In the genomic region with DNA sequence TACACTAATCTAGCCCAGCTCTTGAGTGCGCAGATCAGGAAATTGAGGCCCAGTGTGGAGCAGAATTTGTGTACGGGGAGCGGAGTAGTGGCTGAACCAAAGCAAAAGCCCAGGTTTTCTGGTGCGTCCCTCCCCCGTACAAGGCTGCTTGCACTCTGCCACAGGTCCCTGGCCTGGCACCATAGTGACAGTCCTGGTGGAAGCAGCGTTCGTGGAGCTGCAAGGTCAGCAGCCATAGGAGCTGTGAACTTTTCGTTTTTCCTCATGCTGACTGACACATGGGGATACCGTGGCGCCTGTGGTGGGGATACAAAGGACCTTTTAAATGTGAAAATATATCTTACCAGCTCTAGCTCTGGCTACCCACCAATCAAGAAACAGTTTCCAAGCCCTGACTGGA, we compare ENCODE assay signal across 12 cellular contexts. TPM values are rescaled to one million over a fixed set of nuclear protein-coding genes. Genes with fewer than 3 reads are reported as not detected.
DNase-seq lines count a peak whose midpoint lies in the region; ATAC-seq, FAIRE-seq and TF ChIP-seq lines count a peak whose summit lies in the region.
"Had no signal": no experiment of that assay in that cellular context is flagged by ENCODE, and none has a peak within 500 bp of the region (broad histone marks: within the 10 kb centered on the region; RNA-seq: fewer than 3 reads in every experiment).

No MANE protein-coding gene starts in this region.

- H3K4me1 ChIP-seq in small intestine (ENCODE audit: control insufficient read depth in 2 of 2, insufficient read depth in 1 of 2, low read depth in 1 of 2, low read length in 1 of 2) (peaks cover 0 to 2% of the 10 kb centered on the region in 2 donors), testis (peaks cover 4% of the 10 kb centered on the region), Caco-2 (no peaks in the 10 kb centered on the region)

- DNase-seq in GM06990 (ENCODE audit: extremely low read depth, insufficient read length): peak; percentile 47
- DNase-seq in activated naive CD4-positive, alpha-beta T cell treated with anti-CD3 and anti-CD28 coated beads, Interleukin-2, amount 50 U/mL, for 72 hours (ENCODE audit: low spot score in 2 of 2): peak in 1 of 2 donors; percentile 40
- DNase-seq in small intestine: no peak
- no peak for DNase-seq in omental fat pad (ENCODE audit: low spot score)
- no peak for DNase-seq in HuH-7.5 (ENCODE audit: low spot score)
- no peak for DNase-seq in testis
- DNase-seq in Caco-2: no peak
- DNase-seq: kidney glomerular epithelial cell, WERI-Rb-1 had no signal

- H3K4me3 ChIP-seq in GM06990 (replicated peaks; ENCODE audit: low read depth, low read length) (peak overlapping the region; percentile 59), small intestine (ENCODE audit: low read depth in 1 of 2, low read length in 2 of 2) (peak overlapping the region in 1 of 2 donors; percentile 52), testis (no peak overlapping the region), Caco-2 (ENCODE audit: low read depth, low read length) (no peak overlapping the region)

- CTCF ChIA-PET in Caco-2 (lab: Charles Lee): no interaction called here

- no peaks in the 10 kb centered on the region for H3K27me3 ChIP-seq in GM06990 (replicated peaks; ENCODE audit: control insufficient read depth, insufficient read depth, low read length)
- H3K27me3 ChIP-seq in small intestine (ENCODE audit: control insufficient read depth in 2 of 2, insufficient read depth in 2 of 2, low read length in 2 of 2): no peaks in the 10 kb centered on the region
- no peaks in the 10 kb centered on the region for H3K27me3 ChIP-seq in testis
- no peaks in the 10 kb centered on the region for H3K27me3 ChIP-seq in Caco-2 (replicated peaks; ENCODE audit: control insufficient read depth, insufficient read depth, low read length)

- POLR2A ChIA-PET in Caco-2 (lab: Charles Lee): no interaction called here

- peaks cover 2% of the 10 kb centered on the region for H3K27me3 Mint-ChIP-seq in Caco-2 (ENCODE audit: insufficient read depth, unreplicated experiment)

- H3K27ac ChIP-seq in KOPT-K1 (ENCODE audit: low read depth, low read length, poor library complexity, severe bottlenecking) (peak overlapping the region; percentile 100), small intestine (ENCODE audit: low read depth in 1 of 2, low read length in 1 of 2) (peak overlapping the region; percentile 63 to 88), testis (no peak overlapping the region)
- H3K27ac ChIP-seq: WERI-Rb-1 had no signal

- H3K36me3 ChIP-seq in GM06990 (ENCODE audit: control insufficient read depth, insufficient read depth, low read length): peaks cover 6% of the 10 kb centered on the region; the same call in 1 of the 2 replicates
- peaks cover 31% of the 10 kb centered on the region for H3K36me3 ChIP-seq in KOPT-K1 (ENCODE audit: insufficient read depth, low read length)
- no peaks in the 10 kb centered on the region for H3K36me3 ChIP-seq in small intestine (ENCODE audit: control insufficient read depth in 2 of 2, insufficient read depth in 2 of 2, low read length in 2 of 2)
- H3K36me3 ChIP-seq in testis (ENCODE audit: low read depth, missing control alignments): no peaks in the 10 kb centered on the region
- no peaks in the 10 kb centered on the region for H3K36me3 ChIP-seq in Caco-2 (ENCODE audit: control insufficient read depth, insufficient read depth, low read length)
- H3K36me3 ChIP-seq: WERI-Rb-1 had no signal

- H3K36me3 Mint-ChIP-seq in activated naive CD4-positive, alpha-beta T cell treated with anti-CD3 and anti-CD28 coated beads, Interleukin-2, amount 50 U/mL, for 72 hours: peaks cover 39 to 42% of the 10 kb centered on the region in 2 donors
- H3K36me3 Mint-ChIP-seq in Caco-2 (ENCODE audit: insufficient read depth, unreplicated experiment): no peaks in the 10 kb centered on the region

- no peak for ATAC-seq in activated naive CD4-positive, alpha-beta T cell treated with anti-CD3 and anti-CD28 coated beads, Interleukin-2, amount 50 U/mL, for 72 hours
- ATAC-seq in omental fat pad (ENCODE audit: low FRiP score): no peak

- TF ChIP-seq CTCF in GM06990 (IDR thresholded peaks at IDR 0.05; ENCODE audit: insufficient read depth, low read length, poor library complexity, severe bottlenecking) (no peak), omental fat pad (IDR thresholded peaks at IDR 0.05) (no peak), testis (IDR thresholded peaks at IDR 0.05) (no peak), Caco-2 (IDR thresholded peaks at IDR 0.05; ENCODE audit: insufficient read depth in 1 of 2, low read depth in 1 of 2, low read length in 1 of 2, severe bottlenecking in 1 of 2, unreplicated experiment in 1 of 2) (no peak)

- H3K4me1 Mint-ChIP-seq in Caco-2 (ENCODE audit: low read depth, unreplicated experiment): peaks cover 7% of the 10 kb centered on the region

- no peaks in the 10 kb centered on the region for H3K9me3 Mint-ChIP-seq in activated naive CD4-positive, alpha-beta T cell treated with anti-CD3 and anti-CD28 coated beads, Interleukin-2, amount 50 U/mL, for 72 hours
- H3K9me3 Mint-ChIP-seq in Caco-2 (ENCODE audit: unreplicated experiment): no peaks in the 10 kb centered on the region
- H3K9me3 Mint-ChIP-seq: brain had no signal

- WGBS in small intestine, 3 donors: 68 to 79% (median 70%) methylated on average over 10 of the region's 10 CpGs
- 68 to 77% methylated on average over 8 to 10 of the region's 10 CpGs for WGBS in testis, 2 donors

- H3K9me3 ChIP-seq in KOPT-K1 (ENCODE audit: insufficient read depth, low read length, poor library complexity, severe bottlenecking): no peaks in the 10 kb centered on the region
- no peaks in the 10 kb centered on the region for H3K9me3 ChIP-seq in small intestine (ENCODE audit: control insufficient read depth, low read depth)
- no peaks in the 10 kb centered on the region for H3K9me3 ChIP-seq in testis
- H3K9me3 ChIP-seq in Caco-2: no peaks in the 10 kb centered on the region

- no TSS peak for BruUV-seq in Caco-2 (replicated peaks; lab: Mats Ljungman, UMichigan)

- TF ChIP-seq POLR2A in testis (IDR thresholded peaks at IDR 0.05): no peak

- H3K27ac Mint-ChIP-seq in activated naive CD4-positive, alpha-beta T cell treated with anti-CD3 and anti-CD28 coated beads, Interleukin-2, amount 50 U/mL, for 72 hours: peak overlapping the region; percentile 99
- no peak overlapping the region for H3K27ac Mint-ChIP-seq in Caco-2 (ENCODE audit: unreplicated experiment)

- H3K4me3 Mint-ChIP-seq in Caco-2 (ENCODE audit: unreplicated experiment): no peak overlapping the region
- H3K4me3 Mint-ChIP-seq: brain had no signal

- intact Hi-C loops in testis (cut with DNase I; ENCODE audit: low total_unique reads) (no loop called here), Caco-2 (cut with micrococcal nuclease; ENCODE audit: unreplicated experiment) (no loop called here)

- FAIRE-seq in small intestine (lab: Jason Lieb, UNC): no peak
- FAIRE-seq: H1 had no signal

RNA-seq across cellular contexts. Expression of a gene that starts 1.8 kb away (rescaled TPM):
- total RNA-seq in activated naive CD4-positive, alpha-beta T cell treated with anti-CD3 and anti-CD28 coated beads, Interleukin-2, amount 50 U/mL, for 72 hours: 100 to 1,000 TPM; 342 to 426 TPM
- polyA plus RNA-seq in small intestine: 10 to 100 TPM; 21.0 to 35.2 (median 28.4) TPM
- 100 to 1,000 TPM in 1 of 4 donors, 10 to 100 TPM in 3; 33.7 to 148 (median 56.1) TPM for total RNA-seq in omental fat pad
- total RNA-seq in testis: 10 to 100 TPM; 91.7 to 96.8 TPM
- 87.4 TPM for polyA plus RNA-seq in testis (ENCODE audit: insufficient read depth, low read depth, low replicate concordance)
- 14.2 and 16.4 TPM in 2 replicates for total RNA-seq in Caco-2 (2022)

Comparison
In these comparisons a context has a peak if more than half of its experiments do, and no peak if none do; other contexts are left out.
1. H3K27ac ChIP-seq: peak in KOPT-K1 (single experiment) and small intestine (2 of 2); none in testis (0 of 2).